8 cellular contexts compared by ENCODE assay signal in the genomic region with DNA sequence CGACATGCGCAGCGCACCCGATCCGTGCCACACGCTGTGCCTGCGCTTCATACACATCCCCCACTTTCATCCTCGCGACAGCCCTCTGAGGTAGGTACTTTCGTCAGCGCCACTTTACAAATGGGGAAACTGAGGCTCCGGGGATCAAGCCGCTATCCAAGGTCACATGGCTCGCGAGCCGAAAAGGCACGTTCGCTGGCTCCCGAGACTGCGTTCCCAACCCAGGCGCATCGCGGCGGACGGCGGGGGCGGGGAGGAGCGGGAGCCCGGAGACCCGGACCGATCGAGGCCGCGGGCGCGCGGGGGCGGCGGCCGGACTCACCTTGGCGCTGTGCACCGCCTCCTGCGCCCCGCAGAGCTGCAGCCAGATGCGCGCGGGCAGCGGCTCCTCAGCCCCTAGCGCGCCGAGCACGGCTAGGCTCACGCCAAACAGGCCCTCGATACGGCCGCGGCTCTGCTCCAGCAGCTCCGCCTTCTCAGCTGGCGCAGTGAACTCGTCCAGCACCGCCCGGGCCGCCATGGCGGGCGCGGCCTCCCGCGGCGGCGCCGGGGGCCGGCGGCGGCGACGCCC. TPM values are rescaled to one million over a fixed set of nuclear protein-coding genes. Genes with fewer than 3 reads are reported as not detected.
DNase-seq lines count a peak whose midpoint lies in the region; ATAC-seq and TF ChIP-seq lines count a peak whose summit lies in the region.

No MANE protein-coding gene starts in this region.

- no peaks in the 10 kb centered on the region for H3K36me3 ChIP-seq in neural cell (ENCODE audit: insufficient read depth, low read length)

- no peaks in the 10 kb centered on the region for H3K9me2 ChIP-seq in neural cell (ENCODE audit: insufficient read depth, low read length)

- no peaks in the 10 kb centered on the region for H3F3A ChIP-seq in neural cell (ENCODE audit: insufficient read depth, low read length, poor library complexity, severe bottlenecking)

- H2AFZ ChIP-seq in neural cell (ENCODE audit: low read depth, low read length) = peak overlapping the region; percentile 42

- TF ChIP-seq RAD21 in neural cell (conservative IDR thresholded peaks at IDR 0.05) = no peak

- no peaks in the 10 kb centered on the region for H4K20me1 ChIP-seq in neural cell (ENCODE audit: insufficient read depth)

- H3K9me3 ChIP-seq in neural cell (ENCODE audit: low read length) = no peaks in the 10 kb centered on the region

- H3K27me3 ChIP-seq in neural cell (ENCODE audit: insufficient read depth, low read depth, low read length) = no peaks in the 10 kb centered on the region

- peaks cover 47% of the 10 kb centered on the region for H3K79me2 ChIP-seq in neural cell (replicated peaks; ENCODE audit: insufficient read depth, low read length)

- H3K4me1 Mint-ChIP-seq in activated T-cell treated with anti-CD3 and anti-CD28 coated beads, Interleukin-2, amount 50 U/mL, for 72 hours (ENCODE audit: low read depth) = peaks cover 44% of the 10 kb centered on the region

- no peaks in the 10 kb centered on the region for H3K27me3 Mint-ChIP-seq in activated T-cell treated with anti-CD3 and anti-CD28 coated beads, Interleukin-2, amount 50 U/mL, for 72 hours (ENCODE audit: low read depth)

- peak overlapping the region; percentile 72 for H3K4me3 ChIP-seq in neural cell (ENCODE audit: low read length)

- H3K27ac Mint-ChIP-seq in activated T-cell treated with anti-CD3 and anti-CD28 coated beads, Interleukin-2, amount 50 U/mL, for 72 hours = peak overlapping the region; percentile 88

- peaks cover 0 to 1% of the 10 kb centered on the region in 2 donors for H3K9me3 Mint-ChIP-seq in activated T-cell treated with anti-CD3 and anti-CD28 coated beads, Interleukin-2, amount 50 U/mL, for 72 hours

- no peak overlapping the region for H3K4me3 Mint-ChIP-seq in activated T-cell treated with anti-CD3 and anti-CD28 coated beads, Interleukin-2, amount 50 U/mL, for 72 hours

- H3K4me2 ChIP-seq in neural cell (ENCODE audit: low read length) = peak overlapping the region; percentile 52

- peak overlapping the region; percentile 92 for H3K9ac ChIP-seq in neural cell (ENCODE audit: low read length)

- H3K36me3 Mint-ChIP-seq in activated T-cell treated with anti-CD3 and anti-CD28 coated beads, Interleukin-2, amount 50 U/mL, for 72 hours (ENCODE audit: insufficient read depth in 2 of 2) = peaks cover 3 to 7% of the 10 kb centered on the region in 2 donors

- ATAC-seq in HG02870 (IDR thresholded peaks at IDR 0.05; ENCODE audit: unreplicated experiment) = peak; percentile 27
- ATAC-seq in activated T-cell treated with anti-CD3 and anti-CD28 coated beads, Interleukin-2, amount 50 U/mL, for 72 hours (replicated peaks in 1 of 2) = peak; percentile 35 to 49

- DNase-seq in NOMO-1 (lab: John Stamatoyannopoulos, UW; ENCODE audit: unreplicated experiment in 2 of 2) (peak; percentile 47 to 58), NOMO-1 treated with dmso at 0.1 percent for 144 hours (lab: John Stamatoyannopoulos, UW; ENCODE audit: unreplicated experiment) (no peak), NCI-H2171 treated with DMSO at 0.1 percent for 48 hours (lab: John Stamatoyannopoulos, UW) (peak; percentile 53), fibroblast of peridontal ligament (ENCODE audit: extremely low read depth) (peak; percentile 50), mesenteric fat pad (ENCODE audit: low spot score) (no peak)
- peak in 1 of 2 donors; percentile 75 for DNase-seq in activated T-cell treated with anti-CD3 and anti-CD28 coated beads, Interleukin-2, amount 50 U/mL, for 72 hours

- no peak for TF ChIP-seq CTCF in neural cell (IDR thresholded peaks at IDR 0.05; ENCODE audit: poor library complexity, severe bottlenecking)

- H3K27ac ChIP-seq in neural cell (ENCODE audit: low read length) = peak overlapping the region; percentile 95

- TF ChIP-seq EP300 in neural cell (conservative IDR thresholded peaks at IDR 0.05; ENCODE audit: poor library complexity, severe bottlenecking) = no peak

TF ChIP-seq in neural cell, 6 proteins besides CTCF, POLR2A, EP300 and RAD21:
- peak; percentile 38 for TF ChIP-seq REST (IDR thresholded peaks at IDR 0.05; ENCODE audit: borderline replicate concordance)
- no peak for TF ChIP-seq TAF1 (IDR thresholded peaks at IDR 0.05; ENCODE audit: low read depth)
- no peak for TF ChIP-seq SMC3 (conservative IDR thresholded peaks at IDR 0.05; ENCODE audit: poor library complexity)
- peak; percentile 40 for TF ChIP-seq MXI1 (conservative IDR thresholded peaks at IDR 0.05; ENCODE audit: poor library complexity, severe bottlenecking)
- no peak for TF ChIP-seq POLR2AphosphoS5 (IDR thresholded peaks at IDR 0.05)
- no peak for TF ChIP-seq EZH2 (IDR thresholded peaks at IDR 0.05; ENCODE audit: borderline replicate concordance, insufficient read depth, low read length, poor library complexity, severe bottlenecking)

RNA-seq across cellular contexts. Expression of gene N4BP1, which starts 0.4 kb away (rescaled TPM):
- 10 to 100 TPM; 59.0 to 60.7 TPM for total RNA-seq in activated T-cell treated with anti-CD3 and anti-CD28 coated beads, Interleukin-2, amount 50 U/mL, for 72 hours
- 16.1 and 20.1 TPM in 2 replicates for polyA plus RNA-seq in neural cell
- 50.4 and 72.0 TPM in 2 replicates for polyA minus RNA-seq in neural cell
- 44.8 TPM for total RNA-seq in mesenteric fat pad

Comparison
In these comparisons a context has a peak if more than half of its experiments do, and no peak if none do; other contexts are left out.
1. DNase-seq: peak in NOMO-1 (2 of 2), NCI-H2171 treated with DMSO at 0.1 percent for 48 hours (single experiment) and fibroblast of peridontal ligament (single experiment); none in NOMO-1 treated with dmso at 0.1 percent for 144 hours (single experiment) and mesenteric fat pad (single experiment).